ENCODE assay signal across 2 cellular contexts in genomic region chr11:128759597-128759996, GRCh38.
A peak's percentile ranks its signal among the peaks of the same experiment; 100 is the strongest.
TF ChIP-seq lines count a peak whose summit lies in the region.

No MANE protein-coding gene starts in this region.

TF ChIP-seq in SK-N-SH, 30 proteins besides CTCF, POLR2A, EP300 and RAD21 (continues in another document):
- no peak for TF ChIP-seq FOXJ3 (CRISPR knock-in tag; IDR thresholded peaks at IDR 0.05)
- no peak for TF ChIP-seq POLR2AphosphoS5 (IDR thresholded peaks at IDR 0.05; ENCODE audit: low read depth, low read length)
- TF ChIP-seq PBX3 (IDR thresholded peaks at IDR 0.05): peak; percentile 33
- no peak for TF ChIP-seq ELF1 (IDR thresholded peaks at IDR 0.05)
- TF ChIP-seq EZH2phosphoT487 (IDR thresholded peaks at IDR 0.05; ENCODE audit: borderline replicate concordance, low read depth): no peak
- TF ChIP-seq MAX (IDR thresholded peaks at IDR 0.05; ENCODE audit: low read depth): peak; percentile 51; the same call in 1 of the 2 replicates
- TF ChIP-seq TAF1 (IDR thresholded peaks at IDR 0.05; ENCODE audit: borderline replicate concordance, low read depth, low read length): no peak
- no peak for TF ChIP-seq SMC3 (IDR thresholded peaks at IDR 0.05; ENCODE audit: low read depth, low read length)
- TF ChIP-seq MXI1 (IDR thresholded peaks at IDR 0.05; ENCODE audit: low read depth, low read length): no peak
- peak; percentile 41; the same call in 1 of the 2 replicates for TF ChIP-seq TCF12 (IDR thresholded peaks at IDR 0.05)
- TF ChIP-seq MEF2A (IDR thresholded peaks at IDR 0.05; ENCODE audit: borderline replicate concordance, low read depth): no peak
- no peak for TF ChIP-seq IRF3 (IDR thresholded peaks at IDR 0.05; ENCODE audit: low read depth, low read length)
- peak; percentile 31; the same call in 1 of the 2 replicates for TF ChIP-seq YY1 (IDR thresholded peaks at IDR 0.05; ENCODE audit: low read depth)
- TF ChIP-seq CHD2 (IDR thresholded peaks at IDR 0.05; ENCODE audit: low read length, partially characterized antibody): no peak
- no peak for TF ChIP-seq RFX5 (IDR thresholded peaks at IDR 0.05; ENCODE audit: low read length)
- TF ChIP-seq FOXM1 (IDR thresholded peaks at IDR 0.05; ENCODE audit: low read depth): no peak
- 0 out of 2 replicates have a peak, but pooled peaks have one; percentile 20 for TF ChIP-seq FOSL2 (IDR thresholded peaks at IDR 0.05; ENCODE audit: borderline replicate concordance, low read depth)
- TF ChIP-seq USF2 (IDR thresholded peaks at IDR 0.05; ENCODE audit: borderline replicate concordance, low read depth, low read length): no peak
- TF ChIP-seq TEAD4 (IDR thresholded peaks at IDR 0.05; ENCODE audit: borderline replicate concordance, insufficient read depth): peak; percentile 51; the same call in 1 of the 2 replicates
- peak; percentile 48; the same call in 1 of the 2 replicates for TF ChIP-seq JUND (IDR thresholded peaks at IDR 0.05)
- TF ChIP-seq NFIC (IDR thresholded peaks at IDR 0.05; ENCODE audit: borderline replicate concordance): no peak
- no peak for TF ChIP-seq SIN3A (IDR thresholded peaks at IDR 0.05; ENCODE audit: borderline replicate concordance, low read depth, low read length)
- TF ChIP-seq GATA2 (CRISPR knock-in tag; IDR thresholded peaks at IDR 0.05): no peak
- TF ChIP-seq NRF1 (IDR thresholded peaks at IDR 0.05; ENCODE audit: low read depth, low read length): no peak
- TF ChIP-seq RCOR1 (IDR thresholded peaks at IDR 0.05; ENCODE audit: low read length): no peak
- TF ChIP-seq REST (IDR thresholded peaks at IDR 0.05; ENCODE audit: low read depth, low read length): no peak
- no peak; the same call in 1 of the 2 replicates for TF ChIP-seq RXRA (IDR thresholded peaks at IDR 0.05; ENCODE audit: borderline replicate concordance, low read depth)

TF ChIP-seq in endothelial cell of umbilical vein, 7 proteins besides CTCF, POLR2A, EP300 and RAD21:
- TF ChIP-seq MAX (IDR thresholded peaks at IDR 0.05; ENCODE audit: insufficient read depth, insufficient read length): no peak
- no peak for TF ChIP-seq EZH2 (IDR thresholded peaks at IDR 0.05; ENCODE audit: borderline replicate concordance, low read depth, low read length, severe bottlenecking)
- no peak for TF ChIP-seq JUN (IDR thresholded peaks at IDR 0.05; ENCODE audit: borderline replicate concordance, insufficient read depth, insufficient read length, low read depth)
- TF ChIP-seq GATA2 (IDR thresholded peaks at IDR 0.05; ENCODE audit: insufficient read depth, insufficient read length, low read depth, low read length): no peak
- TF ChIP-seq FOS (IDR thresholded peaks at IDR 0.05; ENCODE audit: borderline replicate concordance, insufficient read depth, low read length): no peak
- TF ChIP-seq MYC (IDR thresholded peaks at IDR 0.05; ENCODE audit: low read depth, low read length): no peak
- peak; percentile 39 for TF ChIP-seq POLR2AphosphoS5 (IDR thresholded peaks at IDR 0.05; ENCODE audit: insufficient read depth, low read depth, low read length)
